17 cellular contexts compared by ENCODE assay signal in genomic region chr5:33537240-33537639, GRCh38.
A peak's percentile ranks its signal among the peaks of the same experiment; 100 is the strongest.
DNase-seq lines count a peak whose midpoint lies in the region; ATAC-seq, FAIRE-seq and TF ChIP-seq lines count a peak whose summit lies in the region.
"Had no signal": no experiment of that assay in that cellular context is flagged by ENCODE, and none has a peak within 500 bp of the region (broad histone marks: within the 10 kb centered on the region; RNA-seq: fewer than 3 reads in every experiment).

No MANE protein-coding gene starts in this region.

- H3K4me3 ChIP-seq in astrocyte (ENCODE audit: insufficient read depth, low read depth, low read length), result no peak overlapping the region
- no peak overlapping the region for H3K4me3 ChIP-seq in heart right ventricle
- H3K4me3 ChIP-seq: HAP-1 had no signal

- intact Hi-C loops in Right ventricle myocardium inferior (cut with DNase I) (no loop called here), cardiac septum (cut with DNase I) (no loop called here), heart right ventricle (cut with DNase I) (no loop called here)

- H3K27me3 ChIP-seq in astrocyte (ENCODE audit: insufficient read depth, low read length) (no peaks in the 10 kb centered on the region), heart right ventricle (no peaks in the 10 kb centered on the region)

- 63% methylated on average over 1 of the region's 1 CpG for WGBS in heart right ventricle, 2 donors

- FAIRE-seq in astrocyte (lab: Jason Lieb, UNC), result no peak
- FAIRE-seq: GM12892, H1 had no signal

- peaks cover 41% of the 10 kb centered on the region for H3K36me3 Mint-ChIP-seq in astrocyte (ENCODE audit: low read depth, unreplicated experiment)
- H3K36me3 Mint-ChIP-seq: CD14-positive monocyte; CD8-positive, alpha-beta T cell had no signal

- no peak overlapping the region for H3K27ac Mint-ChIP-seq in astrocyte (ENCODE audit: unreplicated experiment)
- H3K27ac Mint-ChIP-seq: CD14-positive monocyte; CD8-positive, alpha-beta T cell had no signal

- peaks cover 16% of the 10 kb centered on the region for H3K36me3 ChIP-seq in astrocyte (ENCODE audit: insufficient read depth, low read length)
- H3K36me3 ChIP-seq in heart right ventricle, result peaks cover 0 to 2% (median 0%) of the 10 kb centered on the region in 9 donors
- H3K36me3 ChIP-seq: HAP-1 had no signal

- ATAC-seq in Right ventricle myocardium inferior, result peak; percentile 31
- peak in 5 of 8 donors; percentile 41 to 83 (median 46) for ATAC-seq in heart right ventricle
- ATAC-seq in HG03432 (IDR thresholded peaks at IDR 0.05; ENCODE audit: unreplicated experiment), result no peak
- no peak for ATAC-seq in HG02970 (IDR thresholded peaks at IDR 0.05; ENCODE audit: low FRiP score, unreplicated experiment)
- ATAC-seq: CD8-positive, alpha-beta T cell had no signal

- no peaks in the 10 kb centered on the region for H3K4me1 ChIP-seq in astrocyte (ENCODE audit: insufficient read depth, low read length)
- H3K4me1 ChIP-seq in heart right ventricle, result peaks cover 0 to 10% (median 5%) of the 10 kb centered on the region in 9 donors
- H3K4me1 ChIP-seq: Caco-2, HAP-1 had no signal

- TF ChIP-seq CTCF in astrocyte (IDR thresholded peaks at IDR 0.05; ENCODE audit: insufficient read depth, low read depth, low read length) (no peak), heart right ventricle (IDR thresholded peaks at IDR 0.05) (peak in 1 of 9 donors; percentile 11)

- no peak overlapping the region for H3K9ac ChIP-seq in astrocyte (ENCODE audit: low read length)

- H4K20me1 ChIP-seq in astrocyte (ENCODE audit: insufficient read depth, low read length), result no peaks in the 10 kb centered on the region

- no peaks in the 10 kb centered on the region for H3K27me3 Mint-ChIP-seq in astrocyte (ENCODE audit: low read depth, unreplicated experiment)

- H3K9me3 Mint-ChIP-seq in astrocyte (ENCODE audit: unreplicated experiment), result peaks cover 2% of the 10 kb centered on the region
- H3K9me3 Mint-ChIP-seq: CD8-positive, alpha-beta T cell had no signal

- DNase-seq in Right ventricle myocardium inferior (ENCODE audit: missing footprints), result no peak
- DNase-seq in cardiac septum (ENCODE audit: low spot score), result no peak
- DNase-seq in astrocyte (ENCODE audit: low read depth), result peak; percentile 8
- no peak for DNase-seq in heart right ventricle
- DNase-seq in pons (ENCODE audit: low spot score), result peak; percentile 13
- no peak for DNase-seq in caudate nucleus (lab: John Stamatoyannopoulos, UW)
- DNase-seq: Caco-2; CD8-positive, alpha-beta T cell; DND-41; GDM1 had no signal

- no peak overlapping the region for H2AFZ ChIP-seq in astrocyte (ENCODE audit: low read depth, low read length)

- H3K27ac ChIP-seq in astrocyte (ENCODE audit: low read depth, low read length) (no peak overlapping the region), heart right ventricle (no peak overlapping the region), caudate nucleus (ENCODE audit: low read depth, low read length) (no peak overlapping the region)
- H3K27ac ChIP-seq: 22Rv1 had no signal

- no peaks in the 10 kb centered on the region for H3K4me1 Mint-ChIP-seq in astrocyte (ENCODE audit: low read depth, unreplicated experiment)
- H3K4me1 Mint-ChIP-seq: CD14-positive monocyte had no signal

- H3K79me2 ChIP-seq in astrocyte (ENCODE audit: insufficient read depth, low read length), result no peaks in the 10 kb centered on the region

- no peak overlapping the region for H3K4me2 ChIP-seq in astrocyte (ENCODE audit: low read length)

- H3K9me3 ChIP-seq in astrocyte (ENCODE audit: insufficient read depth, low read depth, low read length) (no peaks in the 10 kb centered on the region), heart right ventricle (no peaks in the 10 kb centered on the region)
- H3K9me3 ChIP-seq: Caco-2, HAP-1 had no signal

- no peak overlapping the region for H3K4me3 Mint-ChIP-seq in astrocyte (ENCODE audit: unreplicated experiment)
- H3K4me3 Mint-ChIP-seq: CD14-positive monocyte; CD8-positive, alpha-beta T cell had no signal

Comparison
In these comparisons a context has a peak if more than half of its experiments do, and no peak if none do; other contexts are left out.
1. ATAC-seq: peak in Right ventricle myocardium inferior (single experiment) and heart right ventricle (5 of 8); none in HG03432 (single experiment) and HG02970 (single experiment).
2. DNase-seq: peak in astrocyte (single experiment) and pons (single experiment); none in Right ventricle myocardium inferior (single experiment), cardiac septum (single experiment), heart right ventricle (0 of 2) and caudate nucleus (0 of 61).